21 cellular contexts compared by ENCODE assay signal in the genomic region with DNA sequence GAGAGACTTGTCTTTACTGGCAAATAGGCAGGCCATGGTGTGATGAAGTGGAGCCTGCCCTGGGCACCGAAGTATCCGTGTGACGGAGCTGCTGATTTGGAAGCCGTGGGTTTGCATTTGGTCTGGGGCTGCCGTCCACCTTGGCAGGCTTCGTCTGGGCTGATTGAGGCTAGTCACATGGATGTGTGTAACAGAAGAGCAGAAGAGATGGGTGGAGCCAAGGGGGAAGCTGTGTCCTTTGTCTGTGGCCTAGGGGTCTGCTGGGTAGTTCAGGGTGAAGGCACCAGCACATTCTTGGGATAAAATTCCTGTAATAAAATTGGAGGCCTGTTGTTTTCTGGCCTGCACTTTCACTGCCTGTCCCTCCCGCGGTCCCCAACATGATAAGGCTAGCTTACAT.
"Had no signal": no experiment of that assay in that cellular context is flagged by ENCODE, and none has a peak within 500 bp of the region (broad histone marks: within the 10 kb centered on the region; RNA-seq: fewer than 3 reads in every experiment).

No MANE protein-coding gene starts in this region.

- H3K4me3 Mint-ChIP-seq: activated CD4-positive, alpha-beta T cell treated with anti-CD3 and anti-CD28 coated beads for 36 hours; activated naive CD8-positive, alpha-beta T cell; activated T-cell treated with anti-CD3 and anti-CD28 coated beads, Interleukin-2, amount 50 U/mL, for 4 hours; naive thymus-derived CD8-positive, alpha-beta T cell had no signal

- H3K4me1 Mint-ChIP-seq: activated CD4-positive, alpha-beta T cell treated with anti-CD3 and anti-CD28 coated beads for 36 hours had no signal

- H3K9me3 Mint-ChIP-seq: activated T-cell treated with anti-CD3 and anti-CD28 coated beads, Interleukin-2, amount 50 U/mL, for 4 hours; activated T-helper 2 cell treated with anti-CD3 and anti-CD28 coated beads, Interferon-gamma antibody, Interleukin-2, Interleukin-4, amounts not matched to agents 10 μg/mL and 5 μg/mL and 100 μg/mL, durations not matched to agents 14 hours and 24 hours and 36 hours; naive thymus-derived CD8-positive, alpha-beta T cell had no signal

- DNase-seq: activated CD4-positive, alpha-beta T cell treated with anti-CD3 and anti-CD28 coated beads for 36 hours; activated CD4-positive, alpha-beta T cell treated with anti-CD3 and anti-CD28 coated beads, Interleukin-2, amount 50 U/mL, for 4 hours; activated CD8-positive, alpha-beta memory T cell treated with anti-CD3 and anti-CD28 coated beads, Interleukin-2, amount 50 U/mL, for 48 hours; activated naive CD4-positive, alpha-beta T cell; activated T-cell treated with anti-CD3 and anti-CD28 coated beads, Interleukin-2, amount 50 U/mL, for 4 hours; amniotic stem cell; cerebellar nuclear complex; cortex of kidney; heart left ventricle; kidney; left lung; naive thymus-derived CD8-positive, alpha-beta T cell; posterior cingulate gyrus; SK-N-SH; stimulated activated CD4-positive, alpha-beta T cell treated with anti-CD3 and anti-CD28 coated beads, Interleukin-2, amount 100 ng/mL, for 48 hours; stimulated activated CD8-positive, alpha-beta memory T cell treated with anti-CD3 and anti-CD28 coated beads, Interleukin-4, amount 100 ng/mL, for 48 hours; stimulated activated naive CD4-positive, alpha-beta T cell; upper lobe of left lung had no signal

- ATAC-seq: activated CD4-positive, alpha-beta T cell treated with anti-CD3 and anti-CD28 coated beads for 36 hours; activated T-cell treated with anti-CD3 and anti-CD28 coated beads, Interleukin-2, amount 50 U/mL, for 4 hours; heart left ventricle; left lung; naive thymus-derived CD8-positive, alpha-beta T cell; sciatic nerve had no signal

- H3K27me3 Mint-ChIP-seq: activated CD4-positive, alpha-beta T cell treated with anti-CD3 and anti-CD28 coated beads for 36 hours; activated naive CD8-positive, alpha-beta T cell; naive thymus-derived CD8-positive, alpha-beta T cell had no signal

- H3K27ac Mint-ChIP-seq: activated CD4-positive, alpha-beta T cell treated with anti-CD3 and anti-CD28 coated beads for 36 hours; activated T-helper 2 cell treated with anti-CD3 and anti-CD28 coated beads, Interferon-gamma antibody, Interleukin-2, Interleukin-4, amounts not matched to agents 10 μg/mL and 5 μg/mL and 100 μg/mL, durations not matched to agents 14 hours and 24 hours and 36 hours had no signal
